ENCODE assay signal across 23 cellular contexts in the genomic region with DNA sequence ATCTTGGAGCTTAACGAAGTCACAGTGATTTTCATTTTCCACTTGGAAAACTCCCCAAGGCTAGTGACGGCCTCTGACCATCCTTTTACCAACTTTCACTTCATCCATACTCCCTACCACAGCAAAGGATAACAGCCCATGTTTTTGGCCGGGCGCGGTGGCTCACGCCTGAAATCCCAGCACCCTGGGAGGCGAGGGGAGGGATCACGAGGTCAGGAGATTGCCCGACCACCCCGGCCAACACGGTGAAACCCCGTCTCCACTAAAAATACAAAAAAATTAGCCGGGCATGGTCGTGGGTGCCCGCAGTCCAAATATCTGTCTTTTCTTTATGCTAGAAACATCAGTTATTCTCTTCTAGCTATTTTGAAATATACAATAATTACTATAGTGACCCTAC. TPM values are rescaled to one million over a fixed set of nuclear protein-coding genes. Genes with fewer than 3 reads are reported as not detected.
DNase-seq lines count a peak whose midpoint lies in the region; ATAC-seq and TF ChIP-seq lines count a peak whose summit lies in the region.
"Had no signal": no experiment of that assay in that cellular context is flagged by ENCODE, and none has a peak within 500 bp of the region (broad histone marks: within the 10 kb centered on the region; RNA-seq: fewer than 3 reads in every experiment).

No MANE protein-coding gene starts in this region.

- no peak for TF ChIP-seq POLR2A in breast epithelium (IDR thresholded peaks at IDR 0.05)

- no peak overlapping the region for H3K9ac ChIP-seq in fibroblast of lung (ENCODE audit: insufficient read depth, low read length)

- H3K4me1 ChIP-seq in breast epithelium (no peaks in the 10 kb centered on the region), SJSA1 (replicated peaks) (peaks cover 23% of the 10 kb centered on the region), fibroblast of lung (ENCODE audit: control insufficient read depth, extremely low read depth, insufficient read depth, low read length) (peaks cover 5% of the 10 kb centered on the region), ascending aorta (no peaks in the 10 kb centered on the region)
- H3K4me1 ChIP-seq: Peyer's patch had no signal

- H3K27ac Mint-ChIP-seq in MCF 10A (ENCODE audit: low read depth, unreplicated experiment): peak overlapping the region; percentile 77
- H3K27ac Mint-ChIP-seq: B cell, IgD-negative memory B cell had no signal

- H3K9me3 Mint-ChIP-seq in MCF 10A (ENCODE audit: unreplicated experiment): no peaks in the 10 kb centered on the region
- H3K9me3 Mint-ChIP-seq: CD14-positive monocyte, IgD-negative memory B cell had no signal

- BruUV-seq in MCF 10A (replicated peaks; lab: Mats Ljungman, UMichigan): no TSS peak

- DNase-seq in MCF 10A (ENCODE audit: unreplicated experiment) (no peak), breast epithelium (ENCODE audit: low spot score in 2 of 2) (no peak), SJSA1 (ENCODE audit: low read depth in 1 of 2, low spot score in 2 of 2) (peak in 1 of 2 experiments; percentile 5), fibroblast of lung (ENCODE audit: low read depth in 2 of 2) (no peak), Right ventricle myocardium superior (no peak), ascending aorta (ENCODE audit: low spot score in 2 of 2) (no peak), GM19238 (ENCODE audit: insufficient read length, low spot score) (no peak)
- DNase-seq: DMS53, EL, GF-D8, HCEC 1CT, Karpas-422, MG63, NCI-H1417, NCI-H1694 treated with DMSO at 0.1 percent for 48 hours, NCI-H446, NCI-H526, Peyer's patch, SW 1271 had no signal

- no peak overlapping the region for H3K4me3 Mint-ChIP-seq in MCF 10A (ENCODE audit: unreplicated experiment)
- H3K4me3 Mint-ChIP-seq: B cell, CD14-positive monocyte, IgD-negative memory B cell had no signal

- peak overlapping the region; percentile 42 for H2AFZ ChIP-seq in fibroblast of lung (ENCODE audit: low read length)

- CTCF ChIA-PET in MCF 10A (lab: Yijun Ruan, JAX): interaction anchor here (0.6 to 0.8 kb wide), 6 partner anchors 9 to 1038 kb away, joined by 3 to 4 read pairs (median 3); no protein-coding TSS in a partner anchor

- H4K20me1 ChIP-seq in fibroblast of lung (ENCODE audit: control insufficient read depth, extremely low read depth, insufficient read depth, low read length): no peaks in the 10 kb centered on the region

- intact Hi-C loops in MCF 10A (cut with micrococcal nuclease) (no loop called here), breast epithelium (cut with DNase I; ENCODE audit: low total_unique reads) (no loop called here), Right ventricle myocardium superior (cut with DNase I) (no loop called here), ascending aorta (cut with DNase I) (no loop called here)

- no peaks in the 10 kb centered on the region for H3K27me3 Mint-ChIP-seq in MCF 10A (ENCODE audit: insufficient read depth, unreplicated experiment)
- H3K27me3 Mint-ChIP-seq: B cell, IgD-negative memory B cell had no signal

- TF ChIP-seq CTCF in MCF 10A (IDR thresholded peaks at IDR 0.05; ENCODE audit: unreplicated experiment): no peak
- no peak for TF ChIP-seq CTCF in breast epithelium (IDR thresholded peaks at IDR 0.05)
- TF ChIP-seq CTCF in fibroblast of lung (conservative IDR thresholded peaks at IDR 0.05 in 1 of 2, IDR thresholded peaks at IDR 0.05 in 1 of 2; ENCODE audit: low read depth in 1 of 2, low read length in 2 of 2): no peak
- TF ChIP-seq CTCF in ascending aorta (IDR thresholded peaks at IDR 0.05): no peak

- H3K4me2 ChIP-seq in fibroblast of lung (ENCODE audit: extremely low read depth, insufficient read depth, low read length): no peak overlapping the region
- H3K4me2 ChIP-seq: A549 had no signal

- peaks cover 59% of the 10 kb centered on the region for H3K4me1 Mint-ChIP-seq in MCF 10A (ENCODE audit: insufficient read depth, unreplicated experiment)

- peaks cover 53% of the 10 kb centered on the region for H3K79me2 ChIP-seq in fibroblast of lung (ENCODE audit: control insufficient read depth, insufficient read depth, low read length)

- ATAC-seq in Right ventricle myocardium superior (ENCODE audit: poor library complexity): no peak
- ATAC-seq: A549 had no signal

- POLR2A ChIA-PET in MCF 10A (lab: Yijun Ruan, JAX): interaction anchor here (0.7 kb wide), 1 partner anchor 59 kb away, joined by 3 read pairs; no protein-coding TSS in a partner anchor

- no peak overlapping the region for H3K27ac ChIP-seq in breast epithelium
- peak overlapping the region; percentile 23 for H3K27ac ChIP-seq in SJSA1
- H3K27ac ChIP-seq in fibroblast of lung (ENCODE audit: insufficient read depth, low read length): no peak overlapping the region
- no peak overlapping the region for H3K27ac ChIP-seq in ascending aorta
- H3K27ac ChIP-seq: A549, Peyer's patch had no signal

- H3K36me3 ChIP-seq in breast epithelium (no peaks in the 10 kb centered on the region), SJSA1 (peaks cover 75% of the 10 kb centered on the region), fibroblast of lung (ENCODE audit: control insufficient read depth, insufficient read depth, low read length) (no peaks in the 10 kb centered on the region), ascending aorta (no peaks in the 10 kb centered on the region)
- H3K36me3 ChIP-seq: Peyer's patch had no signal

- H3K9me3 ChIP-seq in breast epithelium (no peaks in the 10 kb centered on the region), SJSA1 (replicated peaks) (no peaks in the 10 kb centered on the region), fibroblast of lung (ENCODE audit: control insufficient read depth, insufficient read depth, low read depth, low read length) (no peaks in the 10 kb centered on the region), ascending aorta (no peaks in the 10 kb centered on the region)
- H3K9me3 ChIP-seq: A549, MG63, Peyer's patch had no signal

- H3K4me3 ChIP-seq in breast epithelium (no peak overlapping the region), SJSA1 (peak overlapping the region; percentile 10; the same call in 1 of the 2 replicates), fibroblast of lung (replicated peaks in 1 of 4; ENCODE audit: control extremely low read depth in 1 of 4, insufficient read depth in 1 of 4, low read depth in 3 of 4, low read length in 4 of 4) (no peak overlapping the region), ascending aorta (no peak overlapping the region)
- H3K4me3 ChIP-seq: A549, MG63, Peyer's patch had no signal

- no peaks in the 10 kb centered on the region for H3K27me3 ChIP-seq in breast epithelium
- H3K27me3 ChIP-seq in SJSA1 (replicated peaks): no peaks in the 10 kb centered on the region
- no peaks in the 10 kb centered on the region for H3K27me3 ChIP-seq in fibroblast of lung (ENCODE audit: control insufficient read depth, insufficient read depth, low read length)
- H3K27me3 ChIP-seq in ascending aorta: no peaks in the 10 kb centered on the region
- H3K27me3 ChIP-seq: MG63, Peyer's patch had no signal

- H3K36me3 Mint-ChIP-seq in MCF 10A (ENCODE audit: insufficient read depth, unreplicated experiment): peaks cover 6% of the 10 kb centered on the region
- H3K36me3 Mint-ChIP-seq: IgD-negative memory B cell had no signal

RNA-seq across cellular contexts. Expression of gene ASPM, which starts 7.3 kb away (rescaled TPM):
- total RNA-seq in MCF 10A (2022) (22.3 and 32.8 TPM in 2 replicates), breast epithelium (1 to 10 TPM in 1 of 3 donors, under 1 TPM in 2; under 0.01 to 3.2 (median 0.59) TPM), fibroblast of lung (1.8 and 9.7 TPM in 2 replicates), Right ventricle myocardium superior (0.40 TPM), ascending aorta (not detected)
- total RNA-seq in SJSA1 (2014; rRNA removed; shearing (Covaris generic)): 62.2 and 77.2 TPM in 2 replicates
- polyA plus RNA-seq in fibroblast of lung: 4.4 and 15.0 TPM in 2 replicates
- 4.6 and 12.9 TPM in 2 replicates for polyA plus RNA-seq in fibroblast of lung (2012)
- 0.39 and 1.7 TPM in 2 replicates for polyA minus RNA-seq in fibroblast of lung (ENCODE audit: low replicate concordance)
